Comparison of ENCODE assay signal across 38 cellular contexts in genomic region chrX:121754301-121754700, GRCh38.
"Had no signal": no experiment of that assay in that cellular context is flagged by ENCODE, and none has a peak within 500 bp of the region (broad histone marks: within the 10 kb centered on the region; RNA-seq: fewer than 3 reads in every experiment).

No MANE protein-coding gene starts in this region.

- DNase-seq: activated effector memory CD4-positive, alpha-beta T cell treated with anti-CD3 and anti-CD28 coated beads, Interleukin-2, amount 50 U/mL, for 16 hours; activated effector memory CD4-positive, alpha-beta T cell treated with Interleukin-2 at 50 U/mL for 16 hours; activated gamma-delta T cell; activated gamma-delta T cell treated with Interleukin-2 at 50 U/mL for 16 hours; activated naive CD4-positive, alpha-beta T cell; activated naive CD4-positive, alpha-beta T cell treated with anti-CD3 and anti-CD28 coated beads for 36 hours; activated naive CD4-positive, alpha-beta T cell treated with anti-CD3 and anti-CD28 coated beads, Interleukin-2, amount 10 ng/mL, durations not matched to agents 7 days and 5 days; activated naive CD4-positive, alpha-beta T cell treated with anti-CD3 and anti-CD28 coated beads, Interleukin-2, amount 50 U/mL, for 16 hours; activated naive CD4-positive, alpha-beta T cell treated with Interleukin-2 at 50 U/mL for 16 hours; activated naive CD8-positive, alpha-beta T cell treated with anti-CD3 and anti-CD28 coated beads for 36 hours; activated naive CD8-positive, alpha-beta T cell treated with anti-CD3 and anti-CD28 coated beads, Interleukin-2, amount 10 ng/mL, durations not matched to agents 7 days and 5 days; activated naive CD8-positive, alpha-beta T cell treated with anti-CD3 and anti-CD28 coated beads, Interleukin-2, amount 50 U/mL, for 24 hours; activated T-cell treated with anti-CD3 and anti-CD28 coated beads, Interleukin-2, amount 50 U/mL, for 24 hours; activated T-cell treated with anti-CD3 and anti-CD28 coated beads, Interleukin-2, amount 50 U/mL, for 4 hours; activated T-cell treated with anti-CD3 and anti-CD28 coated beads, Interleukin-2, amount 50 U/mL, for 48 hours; activated T-cell treated with anti-CD3 and anti-CD28 coated beads, Interleukin-2, amount 50 U/mL, for 72 hours; adrenal gland; amniotic stem cell; amygdala; anterior cingulate cortex; aorta; body of pancreas; brain microvascular endothelial cell; caudate nucleus; central memory CD4-positive, alpha-beta T cell; cerebellar nuclear complex had no signal

- H3K27me3 Mint-ChIP-seq: activated naive CD4-positive, alpha-beta T cell treated with anti-CD3 and anti-CD28 coated beads, Interleukin-2, amount 10 ng/mL, durations not matched to agents 7 days and 5 days; activated naive CD4-positive, alpha-beta T cell treated with anti-CD3 and anti-CD28 coated beads, Interleukin-2, amount 50 U/mL, for 24 hours; activated naive CD8-positive, alpha-beta T cell; activated naive CD8-positive, alpha-beta T cell treated with anti-CD3 and anti-CD28 coated beads, Interleukin-2, amount 10 ng/mL, durations not matched to agents 7 days and 5 days; activated naive CD8-positive, alpha-beta T cell treated with anti-CD3 and anti-CD28 coated beads, Interleukin-2, amount 50 U/mL, for 24 hours; activated T-helper 17 cell treated with anti-CD3 and anti-CD28 coated beads, Interleukin-2, amount 50 U/mL, for 72 hours; brain; central memory CD8-positive, alpha-beta T cell had no signal

- H3K27me3 ChIP-seq: adrenal gland, ascending aorta, body of pancreas, brain microvascular endothelial cell, breast epithelium, cardiac muscle cell had no signal

- H3K4me1 Mint-ChIP-seq: activated naive CD4-positive, alpha-beta T cell treated with anti-CD3 and anti-CD28 coated beads, Interleukin-2, amount 10 ng/mL, durations not matched to agents 7 days and 5 days; activated naive CD4-positive, alpha-beta T cell treated with anti-CD3 and anti-CD28 coated beads, Interleukin-2, amount 50 U/mL, for 24 hours; activated naive CD8-positive, alpha-beta T cell treated with anti-CD3 and anti-CD28 coated beads for 36 hours; activated naive CD8-positive, alpha-beta T cell treated with anti-CD3 and anti-CD28 coated beads, Interleukin-2, amount 10 ng/mL, durations not matched to agents 7 days and 5 days; activated naive CD8-positive, alpha-beta T cell treated with anti-CD3 and anti-CD28 coated beads, Interleukin-2, amount 50 U/mL, for 24 hours; activated T-helper 17 cell treated with anti-CD3 and anti-CD28 coated beads, Interleukin-2, amount 50 U/mL, for 72 hours; brain; central memory CD8-positive, alpha-beta T cell had no signal

- H3K36me3 ChIP-seq: adrenal gland, ascending aorta, brain microvascular endothelial cell, breast epithelium, cardiac muscle cell had no signal

- H3K27ac ChIP-seq: adrenal gland, ascending aorta, body of pancreas, brain microvascular endothelial cell, breast epithelium, cardiac muscle cell had no signal

- H3K27ac Mint-ChIP-seq: activated naive CD4-positive, alpha-beta T cell treated with anti-CD3 and anti-CD28 coated beads for 36 hours; activated naive CD4-positive, alpha-beta T cell treated with anti-CD3 and anti-CD28 coated beads, Interleukin-2, amount 10 ng/mL, durations not matched to agents 7 days and 5 days; activated naive CD4-positive, alpha-beta T cell treated with anti-CD3 and anti-CD28 coated beads, Interleukin-2, amount 50 U/mL, for 24 hours; activated naive CD4-positive, alpha-beta T cell treated with anti-CD3 and anti-CD28 coated beads, Interleukin-2, amount 50 U/mL, for 72 hours; activated naive CD8-positive, alpha-beta T cell; activated naive CD8-positive, alpha-beta T cell treated with anti-CD3 and anti-CD28 coated beads for 36 hours; activated naive CD8-positive, alpha-beta T cell treated with anti-CD3 and anti-CD28 coated beads, Interleukin-2, amount 10 ng/mL, durations not matched to agents 7 days and 5 days; activated naive CD8-positive, alpha-beta T cell treated with anti-CD3 and anti-CD28 coated beads, Interleukin-2, amount 50 U/mL, for 24 hours; activated T-cell treated with anti-CD3 and anti-CD28 coated beads, Interleukin-2, amount 50 U/mL, for 24 hours; activated T-cell treated with anti-CD3 and anti-CD28 coated beads, Interleukin-2, amount 50 U/mL, for 72 hours; activated T-helper 1 cell treated with anti-CD3 and anti-CD28 coated beads, Interleukin-12 subunit alpha, Interleukin-12 subunit beta, Interleukin-2, Interleukin-4 antibody, amounts not matched to agents 30 ng/mL and 10 ng/mL and 1 ng/mL, durations not matched to agents 14 hours and 24 hours and 36 hours; activated T-helper 17 cell treated with anti-CD3 and anti-CD28 coated beads, Interleukin-2, amount 50 U/mL, for 72 hours; activated T-helper 2 cell treated with anti-CD3 and anti-CD28 coated beads, Interferon-gamma antibody, Interleukin-2, Interleukin-4, amounts not matched to agents 10 μg/mL and 5 μg/mL and 100 μg/mL, durations not matched to agents 14 hours and 24 hours and 36 hours; brain had no signal

- H3K4me3 ChIP-seq: adrenal gland, ascending aorta, body of pancreas, breast epithelium, cardiac muscle cell had no signal

- H3K4me3 Mint-ChIP-seq: activated naive CD4-positive, alpha-beta T cell treated with anti-CD3 and anti-CD28 coated beads for 36 hours; activated naive CD4-positive, alpha-beta T cell treated with anti-CD3 and anti-CD28 coated beads, Interleukin-2, amount 10 ng/mL, durations not matched to agents 7 days and 5 days; activated naive CD4-positive, alpha-beta T cell treated with anti-CD3 and anti-CD28 coated beads, Interleukin-2, amount 50 U/mL, for 24 hours; activated naive CD8-positive, alpha-beta T cell; activated naive CD8-positive, alpha-beta T cell treated with anti-CD3 and anti-CD28 coated beads for 36 hours; activated naive CD8-positive, alpha-beta T cell treated with anti-CD3 and anti-CD28 coated beads, Interleukin-2, amount 10 ng/mL, durations not matched to agents 7 days and 5 days; activated naive CD8-positive, alpha-beta T cell treated with anti-CD3 and anti-CD28 coated beads, Interleukin-2, amount 50 U/mL, for 24 hours; activated T-cell treated with anti-CD3 and anti-CD28 coated beads, Interleukin-2, amount 50 U/mL, for 24 hours; activated T-cell treated with anti-CD3 and anti-CD28 coated beads, Interleukin-2, amount 50 U/mL, for 4 hours; activated T-cell treated with anti-CD3 and anti-CD28 coated beads, Interleukin-2, amount 50 U/mL, for 72 hours; activated T-helper 1 cell treated with anti-CD3 and anti-CD28 coated beads, Interleukin-12 subunit alpha, Interleukin-12 subunit beta, Interleukin-2, Interleukin-4 antibody, amounts not matched to agents 30 ng/mL and 10 ng/mL and 1 ng/mL, durations not matched to agents 14 hours and 24 hours and 36 hours; activated T-helper 17 cell treated with anti-CD3 and anti-CD28 coated beads, Interleukin-2, amount 50 U/mL, for 72 hours; brain; central memory CD8-positive, alpha-beta T cell had no signal

- H3K9me3 ChIP-seq: adrenal gland, ascending aorta, body of pancreas, breast epithelium had no signal

- H3K36me3 Mint-ChIP-seq: activated naive CD4-positive, alpha-beta T cell treated with anti-CD3 and anti-CD28 coated beads, Interleukin-2, amount 10 ng/mL, durations not matched to agents 7 days and 5 days; activated naive CD4-positive, alpha-beta T cell treated with anti-CD3 and anti-CD28 coated beads, Interleukin-2, amount 50 U/mL, for 24 hours; activated naive CD4-positive, alpha-beta T cell treated with anti-CD3 and anti-CD28 coated beads, Interleukin-2, amount 50 U/mL, for 72 hours; activated naive CD8-positive, alpha-beta T cell; activated naive CD8-positive, alpha-beta T cell treated with anti-CD3 and anti-CD28 coated beads for 36 hours; activated naive CD8-positive, alpha-beta T cell treated with anti-CD3 and anti-CD28 coated beads, Interleukin-2, amount 10 ng/mL, durations not matched to agents 7 days and 5 days; brain had no signal

- H3K9me3 Mint-ChIP-seq: activated naive CD4-positive, alpha-beta T cell treated with anti-CD3 and anti-CD28 coated beads for 36 hours; activated naive CD4-positive, alpha-beta T cell treated with anti-CD3 and anti-CD28 coated beads, Interleukin-2, amount 10 ng/mL, durations not matched to agents 7 days and 5 days; activated naive CD4-positive, alpha-beta T cell treated with anti-CD3 and anti-CD28 coated beads, Interleukin-2, amount 50 U/mL, for 24 hours; activated naive CD4-positive, alpha-beta T cell treated with anti-CD3 and anti-CD28 coated beads, Interleukin-2, amount 50 U/mL, for 72 hours; activated naive CD8-positive, alpha-beta T cell treated with anti-CD3 and anti-CD28 coated beads for 36 hours; activated naive CD8-positive, alpha-beta T cell treated with anti-CD3 and anti-CD28 coated beads, Interleukin-2, amount 10 ng/mL, durations not matched to agents 7 days and 5 days; activated naive CD8-positive, alpha-beta T cell treated with anti-CD3 and anti-CD28 coated beads, Interleukin-2, amount 50 U/mL, for 24 hours; activated T-cell treated with anti-CD3 and anti-CD28 coated beads, Interleukin-2, amount 50 U/mL, for 4 hours; activated T-cell treated with anti-CD3 and anti-CD28 coated beads, Interleukin-2, amount 50 U/mL, for 72 hours; activated T-helper 1 cell treated with anti-CD3 and anti-CD28 coated beads, Interleukin-12 subunit alpha, Interleukin-12 subunit beta, Interleukin-2, Interleukin-4 antibody, amounts not matched to agents 30 ng/mL and 10 ng/mL and 1 ng/mL, durations not matched to agents 14 hours and 24 hours and 36 hours; activated T-helper 17 cell treated with anti-CD3 and anti-CD28 coated beads, Interleukin-2, amount 50 U/mL, for 72 hours; activated T-helper 2 cell treated with anti-CD3 and anti-CD28 coated beads, Interferon-gamma antibody, Interleukin-2, Interleukin-4, amounts not matched to agents 10 μg/mL and 5 μg/mL and 100 μg/mL, durations not matched to agents 14 hours and 24 hours and 36 hours; central memory CD8-positive, alpha-beta T cell had no signal

- H3K4me1 ChIP-seq: adrenal gland, ascending aorta, body of pancreas, breast epithelium had no signal

- ATAC-seq: activated naive CD4-positive, alpha-beta T cell treated with anti-CD3 and anti-CD28 coated beads, Interleukin-2, amount 50 U/mL, for 72 hours; activated naive CD8-positive, alpha-beta T cell treated with anti-CD3 and anti-CD28 coated beads, Interleukin-2, amount 50 U/mL, for 24 hours; activated T-cell treated with anti-CD3 and anti-CD28 coated beads, Interleukin-2, amount 50 U/mL, for 4 hours; activated T-cell treated with anti-CD3 and anti-CD28 coated beads, Interleukin-2, amount 50 U/mL, for 72 hours; activated T-helper 17 cell treated with anti-CD3 and anti-CD28 coated beads, Interleukin-2, amount 50 U/mL, for 72 hours; body of pancreas had no signal

- FAIRE-seq: bronchial epithelial cell had no signal
